1 cellular context compared by ENCODE assay signal in the genomic region with DNA sequence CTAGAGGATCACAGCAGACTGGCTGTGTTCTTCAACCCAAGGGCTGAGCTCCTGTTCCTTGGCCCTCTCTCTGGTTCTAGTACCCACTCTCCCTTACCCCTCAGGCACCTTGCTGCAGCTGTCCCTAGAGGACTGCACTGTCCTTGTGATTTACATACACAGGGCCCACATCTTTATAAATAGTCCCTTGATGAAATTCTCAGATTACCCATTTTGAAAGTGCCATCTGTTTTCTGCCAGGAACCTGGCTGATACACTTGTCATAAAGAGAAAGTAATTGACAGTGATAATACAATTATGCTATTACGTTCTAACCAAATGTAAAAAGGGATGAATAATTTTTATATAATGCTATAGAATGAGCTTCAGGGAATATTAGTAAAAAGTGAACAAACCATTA.
TF ChIP-seq lines count a peak whose summit lies in the region.

No MANE protein-coding gene starts in this region.

TF ChIP-seq in GM12878, 131 proteins besides CTCF, POLR2A, EP300 and RAD21 (continued from another document):
- TF ChIP-seq, protein P1, sequence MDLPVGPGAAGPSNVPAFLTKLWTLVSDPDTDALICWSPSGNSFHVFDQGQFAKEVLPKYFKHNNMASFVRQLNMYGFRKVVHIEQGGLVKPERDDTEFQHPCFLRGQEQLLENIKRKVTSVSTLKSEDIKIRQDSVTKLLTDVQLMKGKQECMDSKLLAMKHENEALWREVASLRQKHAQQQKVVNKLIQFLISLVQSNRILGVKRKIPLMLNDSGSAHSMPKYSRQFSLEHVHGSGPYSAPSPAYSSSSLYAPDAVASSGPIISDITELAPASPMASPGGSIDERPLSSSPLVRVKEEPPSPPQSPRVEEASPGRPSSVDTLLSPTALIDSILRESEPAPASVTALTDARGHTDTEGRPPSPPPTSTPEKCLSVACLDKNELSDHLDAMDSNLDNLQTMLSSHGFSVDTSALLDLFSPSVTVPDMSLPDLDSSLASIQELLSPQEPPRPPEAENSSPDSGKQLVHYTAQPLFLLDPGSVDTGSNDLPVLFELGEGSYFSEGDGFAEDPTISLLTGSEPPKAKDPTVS (IDR thresholded peaks at IDR 0.05; ENCODE audit: low read depth, low read length) = no peak
- no peak for TF ChIP-seq CHD1 (IDR thresholded peaks at IDR 0.05; ENCODE audit: low read depth, low read length)
- TF ChIP-seq MEF2B (IDR thresholded peaks at IDR 0.05; ENCODE audit: partially characterized antibody, poor library complexity, severe bottlenecking) = peak; percentile 82
